ENCODE assay signal across 14 cellular contexts in genomic region chr2:54646170-54646927, GRCh38.
"Had no signal": no experiment of that assay in that cellular context is flagged by ENCODE, and none has a peak within 500 bp of the region (broad histone marks: within the 10 kb centered on the region; RNA-seq: fewer than 3 reads in every experiment).

No MANE protein-coding gene starts in this region.

- H3K4me1 Mint-ChIP-seq: activated CD4-positive, alpha-beta T cell treated with anti-CD3 and anti-CD28 coated beads, Interleukin-2, amount 10 ng/mL, durations not matched to agents 7 days and 5 days; stimulated activated memory B cell treated with anti-CD40 and anti-IgM and Interleukin-4, amounts not matched to agents 10 μg/mL and 1 μg/mL and 100 μg/mL, for 72 hours had no signal

- H3K4me3 Mint-ChIP-seq: activated CD4-positive, alpha-beta T cell treated with anti-CD3 and anti-CD28 coated beads, Interleukin-2, amount 10 ng/mL, durations not matched to agents 7 days and 5 days; neural crest cell; stimulated activated memory B cell treated with anti-CD40 and anti-IgM and Interleukin-4, amounts not matched to agents 10 μg/mL and 1 μg/mL and 100 μg/mL, for 72 hours had no signal

- H3K27me3 ChIP-seq: left lung, transverse colon had no signal

- FAIRE-seq: keratinocyte had no signal

- H3K4me3 ChIP-seq: coronary artery, left lung, transverse colon had no signal

- H3K27ac Mint-ChIP-seq: activated CD4-positive, alpha-beta T cell treated with anti-CD3 and anti-CD28 coated beads, Interleukin-2, amount 10 ng/mL, durations not matched to agents 7 days and 5 days had no signal

- H3K27me3 Mint-ChIP-seq: activated CD4-positive, alpha-beta T cell treated with anti-CD3 and anti-CD28 coated beads, Interleukin-2, amount 10 ng/mL, durations not matched to agents 7 days and 5 days; stimulated activated memory B cell treated with anti-CD40 and anti-IgM and Interleukin-4, amounts not matched to agents 10 μg/mL and 1 μg/mL and 100 μg/mL, for 72 hours had no signal

- H3K27ac ChIP-seq: coronary artery, left lung had no signal

- ATAC-seq: left lung; stimulated activated memory B cell treated with anti-CD40 and anti-IgM and Interleukin-4, amounts not matched to agents 10 μg/mL and 1 μg/mL and 100 μg/mL, for 72 hours had no signal

- DNase-seq: activated CD4-positive, alpha-beta T cell treated with anti-CD3 and anti-CD28 coated beads, Interleukin-2, amount 10 ng/mL, durations not matched to agents 7 days and 5 days; activated CD8-positive, alpha-beta memory T cell treated with anti-CD3 and anti-CD28 coated beads for 24 hours; activated naive CD4-positive, alpha-beta T cell treated with Interleukin-2 at 50 U/mL for 16 hours; activated T-cell treated with anti-CD3 and anti-CD28 coated beads for 4 hours; caudate nucleus; hippocampal formation; left lung; mesendoderm; T-helper 9 cell; transverse colon had no signal

- H3K9me3 ChIP-seq: left lung, transverse colon had no signal

- H3K9me3 Mint-ChIP-seq: activated CD4-positive, alpha-beta T cell treated with anti-CD3 and anti-CD28 coated beads, Interleukin-2, amount 10 ng/mL, durations not matched to agents 7 days and 5 days; neural crest cell; stimulated activated memory B cell treated with anti-CD40 and anti-IgM and Interleukin-4, amounts not matched to agents 10 μg/mL and 1 μg/mL and 100 μg/mL, for 72 hours had no signal
